In the genomic region with DNA sequence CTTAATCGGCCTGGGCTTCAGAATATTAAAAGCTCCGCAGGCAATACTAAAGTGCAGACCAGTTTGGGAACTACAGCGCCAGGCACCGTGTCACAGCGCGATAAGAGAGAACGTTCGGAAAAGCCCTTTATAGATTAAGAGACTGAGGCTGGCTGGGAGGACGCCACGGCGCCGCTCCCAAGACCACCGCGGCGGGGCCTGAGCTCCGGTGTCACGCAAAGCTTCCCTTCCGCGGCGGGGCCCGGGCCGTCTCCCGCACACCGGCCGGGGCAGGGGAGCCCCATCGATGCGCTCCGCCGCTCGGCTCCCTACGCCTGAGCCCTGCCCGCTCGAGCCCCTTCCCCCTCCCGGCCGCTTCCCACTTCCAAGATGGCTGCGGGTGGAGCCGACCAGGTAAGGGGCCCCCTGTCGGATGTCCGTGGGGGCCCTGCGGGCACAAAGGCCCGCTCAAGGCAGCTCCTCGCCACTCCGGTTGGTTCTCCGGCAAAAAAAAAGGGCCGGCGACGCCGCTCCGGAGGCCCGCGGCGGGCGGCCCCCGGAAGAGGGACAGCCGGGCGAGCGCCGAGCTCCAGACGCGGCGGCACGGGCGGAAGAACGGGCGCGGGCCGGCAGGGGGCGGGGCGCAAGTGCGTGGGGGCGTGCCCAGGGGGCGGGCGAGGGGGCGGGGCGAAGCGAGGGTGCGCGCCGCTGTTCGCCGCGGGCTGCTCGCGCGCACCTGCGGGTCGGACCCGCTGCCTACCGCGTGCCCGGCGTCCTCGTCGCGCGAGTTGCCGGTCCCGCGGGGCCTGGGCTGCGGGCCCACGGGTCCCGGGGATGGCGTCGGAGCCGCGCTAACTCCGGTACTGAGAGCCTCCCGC, we compare ENCODE assay signal across 7 cellular contexts. TPM values are rescaled to one million over a fixed set of nuclear protein-coding genes. Genes with fewer than 3 reads are reported as not detected.
DNase-seq lines count a peak whose midpoint lies in the region; ATAC-seq and TF ChIP-seq lines count a peak whose summit lies in the region.

A gene with protein sequence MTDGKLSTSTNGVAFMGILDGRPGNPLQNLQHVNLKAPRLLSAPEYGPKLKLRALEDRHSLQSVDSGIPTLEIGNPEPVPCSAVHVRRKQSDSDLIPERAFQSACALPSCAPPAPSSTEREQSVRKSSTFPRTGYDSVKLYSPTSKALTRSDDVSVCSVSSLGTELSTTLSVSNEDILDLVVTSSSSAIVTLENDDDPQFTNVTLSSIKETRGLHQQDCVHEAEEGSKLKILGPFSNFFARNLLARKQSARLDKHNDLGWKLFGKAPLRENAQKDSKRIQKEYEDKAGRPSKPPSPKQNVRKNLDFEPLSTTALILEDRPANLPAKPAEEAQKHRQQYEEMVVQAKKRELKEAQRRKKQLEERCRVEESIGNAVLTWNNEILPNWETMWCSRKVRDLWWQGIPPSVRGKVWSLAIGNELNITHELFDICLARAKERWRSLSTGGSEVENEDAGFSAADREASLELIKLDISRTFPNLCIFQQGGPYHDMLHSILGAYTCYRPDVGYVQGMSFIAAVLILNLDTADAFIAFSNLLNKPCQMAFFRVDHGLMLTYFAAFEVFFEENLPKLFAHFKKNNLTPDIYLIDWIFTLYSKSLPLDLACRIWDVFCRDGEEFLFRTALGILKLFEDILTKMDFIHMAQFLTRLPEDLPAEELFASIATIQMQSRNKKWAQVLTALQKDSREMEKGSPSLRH (plus strand): TSS at position 714 of the 857 bp plus-strand sequence. CDS start 13,564 bp downstream, outside the sequence.

- H3K4me3 ChIP-seq in astrocyte of the cerebellum (ENCODE audit: low read depth, low read length): peak within 1 kb of the TSS; percentile 60

- ATAC-seq in GM18499 (IDR thresholded peaks at IDR 0.05; ENCODE audit: insufficient read depth, unreplicated experiment): peak; percentile 61
- peak; percentile 91 for ATAC-seq in HG02763 (IDR thresholded peaks at IDR 0.05; ENCODE audit: unreplicated experiment)
- ATAC-seq in sciatic nerve: peak; percentile 95

- DNase-seq in NCI-H1417 (lab: John Stamatoyannopoulos, UW): peak; percentile 85 to 95 (median 92)
- DNase-seq in T-helper 9 cell: peak; percentile 85
- DNase-seq in astrocyte of the cerebellum (ENCODE audit: low read depth): peak; percentile 63
- peak; percentile 83 to 90 for DNase-seq in hippocampal formation (lab: John Stamatoyannopoulos, UW)
- peak; percentile 92 for DNase-seq in sciatic nerve (ENCODE audit: low spot score)

- no peak for TF ChIP-seq CTCF in astrocyte of the cerebellum (IDR thresholded peaks at IDR 0.05; ENCODE audit: low read depth, low read length, missing control alignments)

- intact Hi-C loops in sciatic nerve (cut with DNase I): loop anchor here (10.0 kb wide), 1 partner anchor 165 kb away; no protein-coding TSS in a partner anchor

- in situ Hi-C loops in astrocyte of the cerebellum (cut with HindIII; ENCODE audit: low sequenced_read_pairs): no loop called here

RNA-seq across cellular contexts. Expression of the gene that starts here (rescaled TPM):
- total RNA-seq in sciatic nerve: 68.2 TPM

Comparison
In these comparisons a context has a peak if more than half of its experiments do, and no peak if none do; other contexts are left out.
1. Peak in every context shown above with its lines: DNase-seq, ATAC-seq and H3K4me3 ChIP-seq.